18 cellular contexts compared by ENCODE assay signal in genomic region chr5:150389759-150390256, GRCh38. TPM values are rescaled to one million over a fixed set of nuclear protein-coding genes. Genes with fewer than 3 reads are reported as not detected.
DNase-seq lines count a peak whose midpoint lies in the region; ATAC-seq and TF ChIP-seq lines count a peak whose summit lies in the region.
"Had no signal": no experiment of that assay in that cellular context is flagged by ENCODE, and none has a peak within 500 bp of the region (broad histone marks: within the 10 kb centered on the region; RNA-seq: fewer than 3 reads in every experiment).

No MANE protein-coding gene starts in this region.

- H3K36me3 ChIP-seq in cardiac muscle cell (peaks cover 32% of the 10 kb centered on the region), heart left ventricle (peaks cover 0 to 100% (median 95%) of the 10 kb centered on the region in 9 donors), mesodermal cell (ENCODE audit: control insufficient read depth, insufficient read depth, low read length) (peaks cover 99% of the 10 kb centered on the region)

- intact Hi-C loops in heart left ventricle (cut with DNase I), result loop anchor here in 1 of 10 donors (10.0 kb wide), 1 partner anchor 55 kb away; the partner anchor contains the start of gene RPS14

- H3K27me3 ChIP-seq in cardiac muscle cell (no peaks in the 10 kb centered on the region), heart left ventricle (no peaks in the 10 kb centered on the region)

- H3K27ac Mint-ChIP-seq in T-helper 17 cell (peak overlapping the region; percentile 78), type B pancreatic cell (no peak overlapping the region)

- peaks cover 4% of the 10 kb centered on the region for H3K4me1 Mint-ChIP-seq in T-helper 17 cell
- H3K4me1 Mint-ChIP-seq in type B pancreatic cell (ENCODE audit: unreplicated experiment), result peaks cover 13% of the 10 kb centered on the region

- H3K9me3 Mint-ChIP-seq in type B pancreatic cell, result no peaks in the 10 kb centered on the region

- H3K4me1 ChIP-seq in cardiac muscle cell (ENCODE audit: low read depth), result peaks cover 10% of the 10 kb centered on the region
- no peaks in the 10 kb centered on the region for H3K4me1 ChIP-seq in heart left ventricle
- peaks cover 3% of the 10 kb centered on the region for H3K4me1 ChIP-seq in mesodermal cell (ENCODE audit: control insufficient read depth, insufficient read depth, low read length, poor library complexity, severe bottlenecking)

- no peak overlapping the region for H3K4me3 ChIP-seq in cardiac muscle cell
- H3K4me3 ChIP-seq in heart left ventricle, result no peak overlapping the region
- H3K4me3 ChIP-seq in mesodermal cell (ENCODE audit: extremely low read depth, insufficient read depth, low read length, poor library complexity, severe bottlenecking), result no peak overlapping the region

- ATAC-seq in heart left ventricle (no peak), T-helper 17 cell (no peak)

- H3K27ac ChIP-seq in cardiac muscle cell, result peak overlapping the region; percentile 28
- no peak overlapping the region for H3K27ac ChIP-seq in heart left ventricle
- H3K27ac ChIP-seq in mesodermal cell (ENCODE audit: low read depth, low read length, severe bottlenecking), result peak overlapping the region; percentile 46

- H3K9me3 ChIP-seq in cardiac muscle cell (ENCODE audit: low read depth), result no peaks in the 10 kb centered on the region
- no peaks in the 10 kb centered on the region for H3K9me3 ChIP-seq in heart left ventricle
- no peaks in the 10 kb centered on the region for H3K9me3 ChIP-seq in T-helper 17 cell (ENCODE audit: control insufficient read depth, low read length, poor library complexity, severe bottlenecking)
- H3K9me3 ChIP-seq in mesodermal cell (ENCODE audit: control insufficient read depth, low read length), result no peaks in the 10 kb centered on the region

- H3K4me3 Mint-ChIP-seq in T-helper 17 cell (no peak overlapping the region), type B pancreatic cell (no peak overlapping the region)

- DNase-seq in cardiac muscle cell (ENCODE audit: low read depth in 1 of 2, low spot score in 1 of 2) (no peak), heart left ventricle (no peak), T-helper 17 cell (no peak), type B pancreatic cell (ENCODE audit: extremely low spot score, unreplicated experiment) (no peak), NCI-H2196 (lab: John Stamatoyannopoulos, UW; ENCODE audit: unreplicated experiment) (no peak), OCI-M1 (lab: John Stamatoyannopoulos, UW) (no peak)
- no peak for DNase-seq in stimulated activated CD4-positive, alpha-beta T cell treated with anti-CD3 and anti-CD28 coated beads, Interleukin-12 subunit alpha, Interleukin-12 subunit beta, amount 100 ng/mL, for 4 hours
- DNase-seq: C1 segment of cervical spinal cord, DMS 273 treated with DMSO at 0.1 percent for 48 hours, GF-D8, H7, IMR-90, NCI-H1105 treated with DMSO at 0.1 percent for 48 hours, NCI-H187, NCI-H446, NCI-H69 had no signal

- WGBS in heart left ventricle, 4 donors, result 89 to 95% (median 92%) methylated on average over 3 to 7 of the region's 7 CpGs
- WGBS in mesodermal cell (ENCODE audit: insufficient coverage in 2 of 2), 2 experiments, result 98 to 100% methylated on average over 2 to 7 of the region's 7 CpGs

- TF ChIP-seq POLR2A in heart left ventricle (IDR thresholded peaks at IDR 0.05), result no peak

- H3K27me3 Mint-ChIP-seq in T-helper 17 cell (no peaks in the 10 kb centered on the region), type B pancreatic cell (no peaks in the 10 kb centered on the region)

- TF ChIP-seq CTCF in cardiac muscle cell (IDR thresholded peaks at IDR 0.05; ENCODE audit: low read depth, low read length), result no peak
- TF ChIP-seq CTCF in heart left ventricle (IDR thresholded peaks at IDR 0.05), result no peak
- TF ChIP-seq CTCF in type B pancreatic cell (conservative IDR thresholded peaks at IDR 0.05), result peak; percentile 23

- H3K36me3 Mint-ChIP-seq in T-helper 17 cell (ENCODE audit: low read depth), result no peaks in the 10 kb centered on the region
- H3K36me3 Mint-ChIP-seq in type B pancreatic cell, result peaks cover 16% of the 10 kb centered on the region

RNA-seq across cellular contexts. Expression of gene CD74, which starts 22.9 kb away (rescaled TPM):
- total RNA-seq in cardiac muscle cell (11.7 and 12.6 TPM in 2 replicates), heart left ventricle (1,000 to 10,000 TPM in 2 of 9 donors, 100 to 1,000 TPM in 7; 139 to 2,756 (median 300) TPM), T-helper 17 cell (100 to 1,000 TPM; 477 to 721 TPM), type B pancreatic cell (ENCODE audit: low replicate concordance) (24.9 and 37.2 TPM in 2 replicates)
- polyA plus RNA-seq in cardiac muscle cell (16.3 and 23.7 TPM in 2 replicates), heart left ventricle (100 to 1,000 TPM; 147 to 208 TPM)
- 6.3 TPM for polyA plus RNA-seq in mesodermal cell (2013, experiment 1 of 2)
- polyA plus RNA-seq in mesodermal cell (2013, experiment 2 of 2), result 6.2 TPM
- total RNA-seq: Daoy had no signal

RNA-seq across cellular contexts. Expression of gene TCOF1, which starts 32.3 kb away (rescaled TPM):
- total RNA-seq in cardiac muscle cell (29.5 and 46.0 TPM in 2 replicates), heart left ventricle (10 to 100 TPM; 12.6 to 29.9 (median 16.0) TPM), T-helper 17 cell (10 to 100 TPM; 49.2 to 57.3 TPM), type B pancreatic cell (ENCODE audit: low replicate concordance) (42.6 and 65.3 TPM in 2 replicates)
- polyA plus RNA-seq in cardiac muscle cell (31.4 and 37.7 TPM in 2 replicates), heart left ventricle (10 to 100 TPM; 11.9 to 18.8 TPM)
- 51.0 TPM for polyA plus RNA-seq in mesodermal cell (2013, experiment 1 of 2)
- polyA plus RNA-seq in mesodermal cell (2013, experiment 2 of 2), result 46.5 TPM

RNA-seq across cellular contexts. Expression of gene RPS14, which starts 59.7 kb away (rescaled TPM):
- total RNA-seq in cardiac muscle cell (2,228 and 2,781 TPM in 2 replicates), heart left ventricle (1,000 to 10,000 TPM; 1,031 to 1,428 (median 1,294) TPM), T-helper 17 cell (1,000 to 10,000 TPM; 3,455 to 4,953 TPM), type B pancreatic cell (ENCODE audit: low replicate concordance) (2,469 and 2,543 TPM in 2 replicates)
- polyA plus RNA-seq in cardiac muscle cell (1,307 and 1,584 TPM in 2 replicates), heart left ventricle (1,000 to 10,000 TPM; 1,822 to 3,474 TPM)
- polyA plus RNA-seq in mesodermal cell (2013, experiment 1 of 2), result 2,100 TPM
- polyA plus RNA-seq in mesodermal cell (2013, experiment 2 of 2), result 1,972 TPM

Comparison
In these comparisons a context has a peak if more than half of its experiments do, and no peak if none do; other contexts are left out.
1. H3K27ac ChIP-seq: peak in cardiac muscle cell (single experiment) and mesodermal cell (single experiment); none in heart left ventricle (0 of 12).